ENCODE assay signal across 22 cellular contexts in genomic region chr5:12910611-12911010, GRCh38.
"Had no signal": no experiment of that assay in that cellular context is flagged by ENCODE, and none has a peak within 500 bp of the region (broad histone marks: within the 10 kb centered on the region; RNA-seq: fewer than 3 reads in every experiment).

No MANE protein-coding gene starts in this region.

- H3K27me3 Mint-ChIP-seq: activated CD4-positive, alpha-beta memory T cell treated with anti-CD3 and anti-CD28 coated beads for 36 hours; activated CD4-positive, alpha-beta T cell treated with anti-CD3 and anti-CD28 coated beads for 36 hours; activated naive CD8-positive, alpha-beta T cell treated with anti-CD3 and anti-CD28 coated beads for 36 hours; brain; progenitor cell of endocrine pancreas had no signal

- DNase-seq: activated CD4-positive, alpha-beta memory T cell treated with anti-CD3 and anti-CD28 coated beads for 36 hours; activated CD4-positive, alpha-beta T cell treated with anti-CD3 and anti-CD28 coated beads for 36 hours; activated naive CD8-positive, alpha-beta T cell treated with anti-CD3 and anti-CD28 coated beads for 36 hours; activated T-cell treated with anti-CD3 and anti-CD28 coated beads for 4 hours; amygdala; cortex of kidney; effector CD4-positive, alpha-beta T cell; foreskin fibroblast; glutamatergic neuron; left lung; mammary epithelial cell; stimulated activated CD4-positive, alpha-beta T cell treated with anti-CD3 and anti-CD28 coated beads, Interleukin-2, amount 100 ng/mL, for 24 hours; stimulated activated naive CD4-positive, alpha-beta T cell treated with Interleukin-2 at 50 U/mL for 16 hours; tibial artery had no signal

- H3K4me3 Mint-ChIP-seq: activated CD4-positive, alpha-beta memory T cell treated with anti-CD3 and anti-CD28 coated beads for 36 hours; activated CD4-positive, alpha-beta T cell treated with anti-CD3 and anti-CD28 coated beads for 36 hours; activated naive CD8-positive, alpha-beta T cell treated with anti-CD3 and anti-CD28 coated beads for 36 hours; brain; central memory CD8-positive, alpha-beta T cell; neural crest cell; T-helper 2 cell treated with Interferon-gamma antibody and Interleukin-4, amounts not matched to agents 5 μg/mL and 100 μg/mL, for 36 hours; WTC11 had no signal

- H3K36me3 Mint-ChIP-seq: activated CD4-positive, alpha-beta memory T cell treated with anti-CD3 and anti-CD28 coated beads for 36 hours; activated naive CD8-positive, alpha-beta T cell treated with anti-CD3 and anti-CD28 coated beads for 36 hours; brain; WTC11 had no signal

- H3K9me3 ChIP-seq: esophagus muscularis mucosa, left lung, right atrium auricular region, tibial artery had no signal

- H3K27me3 ChIP-seq: esophagus muscularis mucosa, left lung, right atrium auricular region, tibial artery had no signal

- H3K27ac Mint-ChIP-seq: activated CD4-positive, alpha-beta memory T cell treated with anti-CD3 and anti-CD28 coated beads for 36 hours; activated CD4-positive, alpha-beta T cell treated with anti-CD3 and anti-CD28 coated beads for 36 hours; activated naive CD8-positive, alpha-beta T cell treated with anti-CD3 and anti-CD28 coated beads for 36 hours; brain; progenitor cell of endocrine pancreas; T-helper 2 cell treated with Interferon-gamma antibody and Interleukin-4, amounts not matched to agents 5 μg/mL and 100 μg/mL, for 36 hours; WTC11 had no signal

- H3K36me3 ChIP-seq: esophagus muscularis mucosa, left lung, right atrium auricular region, tibial artery had no signal

- H3K4me1 Mint-ChIP-seq: activated CD4-positive, alpha-beta T cell treated with anti-CD3 and anti-CD28 coated beads for 36 hours; activated naive CD8-positive, alpha-beta T cell treated with anti-CD3 and anti-CD28 coated beads for 36 hours; brain; central memory CD8-positive, alpha-beta T cell; neural crest cell; WTC11 had no signal

- H3K4me1 ChIP-seq: esophagus muscularis mucosa, left lung, right atrium auricular region, tibial artery had no signal

- H3K4me3 ChIP-seq: esophagus muscularis mucosa, left lung, right atrium auricular region, tibial artery had no signal

- H3K9me3 Mint-ChIP-seq: brain; central memory CD8-positive, alpha-beta T cell had no signal

- H3K27ac ChIP-seq: esophagus muscularis mucosa, left lung, right atrium auricular region, tibial artery had no signal
